In the genomic region with DNA sequence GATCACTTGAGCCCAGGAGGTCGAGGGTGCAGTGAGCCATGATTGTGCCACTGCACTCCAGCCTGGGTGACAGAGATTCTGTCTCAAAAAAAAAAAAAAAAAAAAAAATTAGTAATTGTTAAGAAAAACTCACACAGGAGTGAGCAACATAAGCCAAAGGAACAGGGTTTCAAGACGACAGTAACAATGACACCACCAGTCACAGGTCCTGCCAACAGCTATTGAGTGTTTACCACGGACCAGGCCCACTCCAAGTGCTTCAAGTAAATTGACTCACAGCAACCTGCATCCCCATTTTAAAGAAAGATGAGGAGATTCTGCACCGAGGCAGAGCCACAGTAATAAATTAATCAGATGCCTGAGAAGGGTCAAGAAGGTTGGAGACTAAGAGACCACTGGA, we compare ENCODE assay signal across 2 cellular contexts.
TF ChIP-seq lines count a peak whose summit lies in the region.

No MANE protein-coding gene starts in this region.

TF ChIP-seq in IMR-90, 13 proteins besides CTCF, POLR2A, EP300 and RAD21:
- TF ChIP-seq CHD1 (IDR thresholded peaks at IDR 0.05; ENCODE audit: low read depth, low read length) = no peak
- TF ChIP-seq RFX5 (IDR thresholded peaks at IDR 0.05; ENCODE audit: low read depth, low read length) = no peak
- TF ChIP-seq, protein P1, sequence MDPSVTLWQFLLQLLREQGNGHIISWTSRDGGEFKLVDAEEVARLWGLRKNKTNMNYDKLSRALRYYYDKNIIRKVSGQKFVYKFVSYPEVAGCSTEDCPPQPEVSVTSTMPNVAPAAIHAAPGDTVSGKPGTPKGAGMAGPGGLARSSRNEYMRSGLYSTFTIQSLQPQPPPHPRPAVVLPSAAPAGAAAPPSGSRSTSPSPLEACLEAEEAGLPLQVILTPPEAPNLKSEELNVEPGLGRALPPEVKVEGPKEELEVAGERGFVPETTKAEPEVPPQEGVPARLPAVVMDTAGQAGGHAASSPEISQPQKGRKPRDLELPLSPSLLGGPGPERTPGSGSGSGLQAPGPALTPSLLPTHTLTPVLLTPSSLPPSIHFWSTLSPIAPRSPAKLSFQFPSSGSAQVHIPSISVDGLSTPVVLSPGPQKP (IDR thresholded peaks at IDR 0.05; ENCODE audit: borderline replicate concordance, low read depth, low read length) = no peak
- no peak for TF ChIP-seq SMC3 (IDR thresholded peaks at IDR 0.05; ENCODE audit: low read depth, low read length)
- TF ChIP-seq NFE2L2 (IDR thresholded peaks at IDR 0.05; ENCODE audit: low read depth, low read length) = no peak
TF ChIP-seq in IMR-90: peak in this region for 0.

TF ChIP-seq in H1, 55 proteins besides CTCF, POLR2A, EP300 and RAD21:
- TF ChIP-seq SIN3A (conservative IDR thresholded peaks at IDR 0.05 in 1 of 2, IDR thresholded peaks at IDR 0.05 in 1 of 2; ENCODE audit: low read depth in 1 of 2, low read length in 2 of 2) (no peak), EZH2 (IDR thresholded peaks at IDR 0.05; ENCODE audit: low read depth, low read length, severe bottlenecking) (no peak), YY1 (IDR thresholded peaks at IDR 0.05; ENCODE audit: low read depth, low read length) (no peak), ZNF274 (IDR thresholded peaks at IDR 0.05; ENCODE audit: borderline replicate concordance, extremely low read depth, low read length) (no peak), EGR1 (IDR thresholded peaks at IDR 0.05; ENCODE audit: borderline replicate concordance, low read depth, low read length) (no peak), SP2 (IDR thresholded peaks at IDR 0.05; ENCODE audit: low read length) (no peak), TBP (IDR thresholded peaks at IDR 0.05; ENCODE audit: low read depth, low read length) (no peak), CBX8 (IDR thresholded peaks at IDR 0.05; ENCODE audit: borderline replicate concordance, low read depth, low read length) (no peak), TAF1 (IDR thresholded peaks at IDR 0.05; ENCODE audit: low read depth, low read length) (no peak), PHF8 (conservative IDR thresholded peaks at IDR 0.05; ENCODE audit: low read depth, low read length) (no peak), BRCA1 (IDR thresholded peaks at IDR 0.05; ENCODE audit: low read depth, low read length) (no peak), RNF2 (IDR thresholded peaks at IDR 0.05; ENCODE audit: borderline replicate concordance, low read depth, low read length, missing control alignments, poor library complexity, severe bottlenecking) (no peak)
- TF ChIP-seq, protein P2, sequence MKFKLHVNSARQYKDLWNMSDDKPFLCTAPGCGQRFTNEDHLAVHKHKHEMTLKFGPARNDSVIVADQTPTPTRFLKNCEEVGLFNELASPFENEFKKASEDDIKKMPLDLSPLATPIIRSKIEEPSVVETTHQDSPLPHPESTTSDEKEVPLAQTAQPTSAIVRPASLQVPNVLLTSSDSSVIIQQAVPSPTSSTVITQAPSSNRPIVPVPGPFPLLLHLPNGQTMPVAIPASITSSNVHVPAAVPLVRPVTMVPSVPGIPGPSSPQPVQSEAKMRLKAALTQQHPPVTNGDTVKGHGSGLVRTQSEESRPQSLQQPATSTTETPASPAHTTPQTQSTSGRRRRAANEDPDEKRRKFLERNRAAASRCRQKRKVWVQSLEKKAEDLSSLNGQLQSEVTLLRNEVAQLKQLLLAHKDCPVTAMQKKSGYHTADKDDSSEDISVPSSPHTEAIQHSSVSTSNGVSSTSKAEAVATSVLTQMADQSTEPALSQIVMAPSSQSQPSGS (IDR thresholded peaks at IDR 0.05; ENCODE audit: low read length) = no peak
- TF ChIP-seq, protein P3, sequence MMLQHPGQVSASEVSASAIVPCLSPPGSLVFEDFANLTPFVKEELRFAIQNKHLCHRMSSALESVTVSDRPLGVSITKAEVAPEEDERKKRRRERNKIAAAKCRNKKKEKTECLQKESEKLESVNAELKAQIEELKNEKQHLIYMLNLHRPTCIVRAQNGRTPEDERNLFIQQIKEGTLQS (IDR thresholded peaks at IDR 0.05; ENCODE audit: insufficient read depth, low read depth, low read length) = no peak
- TF ChIP-seq, protein P4, sequence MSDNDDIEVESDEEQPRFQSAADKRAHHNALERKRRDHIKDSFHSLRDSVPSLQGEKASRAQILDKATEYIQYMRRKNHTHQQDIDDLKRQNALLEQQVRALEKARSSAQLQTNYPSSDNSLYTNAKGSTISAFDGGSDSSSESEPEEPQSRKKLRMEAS (IDR thresholded peaks at IDR 0.05) = no peak
